8 cellular contexts compared by ENCODE assay signal in the genomic region with DNA sequence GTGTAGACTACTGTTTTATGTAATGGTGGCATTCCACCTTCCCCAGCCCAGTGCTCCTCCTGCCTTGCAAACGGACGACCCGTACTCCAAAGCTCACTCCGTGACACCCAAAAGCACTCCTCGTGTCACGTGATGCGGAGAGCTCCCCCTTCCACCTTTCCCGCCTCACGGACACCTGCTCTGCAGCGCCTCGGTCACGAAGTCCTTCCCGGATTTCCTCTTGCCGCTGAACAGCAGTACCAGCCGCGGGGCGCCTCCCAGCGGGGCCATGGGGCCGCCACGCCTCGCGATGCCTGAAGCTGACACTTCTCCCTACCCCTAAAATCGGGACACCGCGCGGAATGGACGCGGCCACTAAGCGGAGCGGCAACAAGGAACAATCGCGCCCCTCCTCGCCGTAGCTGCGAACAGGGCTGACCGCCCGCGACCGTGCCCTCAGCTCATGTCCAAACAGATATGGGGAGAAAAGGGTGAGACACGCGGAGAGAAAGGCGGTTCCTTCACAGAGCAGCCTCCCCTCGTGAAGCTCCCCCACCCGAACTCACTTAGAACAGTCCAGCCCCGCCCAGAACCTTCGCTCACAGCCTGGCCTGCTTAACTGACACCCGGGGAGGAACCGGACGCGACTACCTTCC. TPM values are rescaled to one million over a fixed set of nuclear protein-coding genes. Genes with fewer than 3 reads are reported as not detected.
DNase-seq lines count a peak whose midpoint lies in the region; ATAC-seq and TF ChIP-seq lines count a peak whose summit lies in the region.

A gene (minus strand): TSS at position 304 of the 635 bp plus-strand sequence. CDS start 34 bp downstream, at position 270.

- H3K4me1 ChIP-seq in right atrium auricular region (peaks cover 0 to 47% of the 10 kb centered on the region in 2 donors), uterus (no peaks in the 10 kb centered on the region)

- peak within 1 kb of the TSS; percentile 96 for H3K27ac Mint-ChIP-seq in T-helper 1 cell treated with Interleukin-12 subunit alpha and Interleukin-12 subunit beta and Interleukin-4 antibody, amounts not matched to agents 30 μg/mL and 1 μg/mL, for 36 hours

- in situ Hi-C loops in GM13977 (cut with MboI; ENCODE audit: low pct_unique_long_range_greater_than_20kb, low sequenced_read_pairs, unreplicated experiment), result no loop called here

- H3K4me3 ChIP-seq in right atrium auricular region (peak within 1 kb of the TSS; percentile 55 to 66), uterus (peak within 1 kb of the TSS; percentile 56 to 59)

- no peaks in the 10 kb centered on the region for H3K9me3 ChIP-seq in right atrium auricular region
- H3K9me3 ChIP-seq in uterus, result no peaks in the 10 kb centered on the region

- TF ChIP-seq CTCF in GM13977 (IDR thresholded peaks at IDR 0.05; ENCODE audit: extremely low read depth, insufficient read depth, missing control alignments) (peak; percentile 49), right atrium auricular region (IDR thresholded peaks at IDR 0.05) (peak in 1 of 2 donors; percentile 63), uterus (IDR thresholded peaks at IDR 0.05) (peak; percentile 29 to 55 (median 46))

- peaks cover 45% of the 10 kb centered on the region for H3K4me1 Mint-ChIP-seq in T-helper 1 cell treated with Interleukin-12 subunit alpha and Interleukin-12 subunit beta and Interleukin-4 antibody, amounts not matched to agents 30 μg/mL and 1 μg/mL, for 36 hours (ENCODE audit: low read depth)

- intact Hi-C loops in uterus (cut with DNase I; ENCODE audit: low total_unique reads), result no loop called here

- peak; percentile 94 for DNase-seq in GM13977 (ENCODE audit: low spot score)
- DNase-seq in NCI-H1694 (lab: John Stamatoyannopoulos, UW), result peak; percentile 97
- peak; percentile 98 for DNase-seq in right atrium auricular region (ENCODE audit: low spot score)
- peak; percentile 89 for DNase-seq in pulmonary artery endothelial cell (ENCODE audit: low read depth, low spot score)
- DNase-seq in uterus, result peak; percentile 93 to 97

- H3K27ac ChIP-seq in angular gyrus (ENCODE audit: low read depth, low read length), result peak within 1 kb of the TSS; percentile 99
- peak within 1 kb of the TSS; percentile 97 for H3K27ac ChIP-seq in right atrium auricular region
- peak within 1 kb of the TSS; percentile 93 to 98 for H3K27ac ChIP-seq in uterus

- H3K36me3 Mint-ChIP-seq in T-helper 1 cell treated with Interleukin-12 subunit alpha and Interleukin-12 subunit beta and Interleukin-4 antibody, amounts not matched to agents 30 μg/mL and 1 μg/mL, for 36 hours (ENCODE audit: low read depth), result peaks cover 8% of the 10 kb centered on the region

- H3K4me3 Mint-ChIP-seq in T-helper 1 cell treated with Interleukin-12 subunit alpha and Interleukin-12 subunit beta and Interleukin-4 antibody, amounts not matched to agents 30 μg/mL and 1 μg/mL, for 36 hours, result peak within 1 kb of the TSS; percentile 98

- no peaks in the 10 kb centered on the region for H3K36me3 ChIP-seq in right atrium auricular region
- H3K36me3 ChIP-seq in uterus, result no peaks in the 10 kb centered on the region

- peak; percentile 62 for ATAC-seq in HG02884 (IDR thresholded peaks at IDR 0.05; ENCODE audit: unreplicated experiment)

- H3K27me3 ChIP-seq in right atrium auricular region (no peaks in the 10 kb centered on the region), uterus (no peaks in the 10 kb centered on the region)

- TF ChIP-seq POLR2A in uterus (IDR thresholded peaks at IDR 0.05), result peak; percentile 58 to 69

- no peaks in the 10 kb centered on the region for H3K27me3 Mint-ChIP-seq in T-helper 1 cell treated with Interleukin-12 subunit alpha and Interleukin-12 subunit beta and Interleukin-4 antibody, amounts not matched to agents 30 μg/mL and 1 μg/mL, for 36 hours (ENCODE audit: low read depth)

- H3K9me3 Mint-ChIP-seq in T-helper 1 cell treated with Interleukin-12 subunit alpha and Interleukin-12 subunit beta and Interleukin-4 antibody, amounts not matched to agents 30 μg/mL and 1 μg/mL, for 36 hours, result no peaks in the 10 kb centered on the region

RNA-seq across cellular contexts. Expression of the gene that starts here (rescaled TPM):
- total RNA-seq in right atrium auricular region (10 to 100 TPM; 15.7 to 21.2 TPM), pulmonary artery endothelial cell (13.9 and 17.6 TPM in 2 replicates), uterus (10 to 100 TPM in 1 of 4 donors, 1 to 10 TPM in 3; 2.6 to 21.2 (median 6.4) TPM)

Comparison
In these comparisons a context has a peak if more than half of its experiments do, and no peak if none do; other contexts are left out.
1. Peak in every context shown above with its lines: DNase-seq, ATAC-seq, H3K4me3 ChIP-seq and H3K27ac ChIP-seq.